In the genomic region with DNA sequence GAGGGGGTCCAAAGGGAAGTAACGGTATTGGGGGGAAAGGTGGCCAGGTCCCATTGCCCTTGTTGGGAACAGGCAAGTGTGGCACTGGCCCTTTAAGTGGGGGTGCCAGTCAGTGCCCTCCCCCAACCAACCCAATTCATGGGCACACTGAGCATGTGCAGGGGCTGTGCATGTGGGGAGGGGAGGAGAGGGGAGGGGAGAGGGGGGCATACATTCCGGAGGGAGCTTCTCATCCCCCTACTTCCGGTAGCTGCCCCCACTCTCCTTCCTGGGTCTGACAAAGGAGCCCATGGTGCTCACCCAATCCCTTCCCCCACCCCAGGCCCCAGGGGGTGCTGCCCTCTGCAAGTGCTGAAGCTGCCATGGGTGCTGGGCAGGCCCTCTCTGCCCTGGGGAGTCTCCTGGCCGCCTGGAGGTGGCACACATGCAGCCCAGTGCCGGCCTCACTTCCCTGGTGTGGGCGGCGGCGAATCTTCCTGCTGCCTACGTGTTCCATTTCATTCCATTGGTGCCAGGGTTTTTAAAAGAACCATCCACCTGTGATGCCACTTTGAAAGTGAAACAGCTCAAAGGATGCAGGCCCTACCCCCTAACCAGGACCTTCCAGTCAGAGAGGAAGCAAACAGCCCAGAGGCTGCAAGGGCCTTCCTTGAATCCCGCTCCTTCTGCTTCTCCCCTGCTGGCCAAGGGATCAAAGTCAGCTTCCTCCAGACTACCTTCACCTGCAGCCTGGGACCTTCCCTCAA, we compare ENCODE assay signal across 8 cellular contexts. TPM values are rescaled to one million over a fixed set of nuclear protein-coding genes. Genes with fewer than 3 reads are reported as not detected.
DNase-seq lines count a peak whose midpoint lies in the region; ATAC-seq and TF ChIP-seq lines count a peak whose summit lies in the region.

No MANE protein-coding gene starts in this region.

- no peaks in the 10 kb centered on the region for H3K9me2 ChIP-seq in GM23248 (ENCODE audit: insufficient read depth)

- in situ Hi-C loops in GM23248 (cut with MboI): no loop called here

- POLR2A ChIA-PET in AG04449 (lab: Yijun Ruan, JAX): interaction anchor here (3.1 to 4.5 kb wide), 2 partner anchors 12 to 23 kb away, joined by 40 to 66 read pairs; partner anchors contain the start of genes HEXIM1 and HEXIM2

- H3K9me3 ChIP-seq in GM23248 (ENCODE audit: low read depth) (no peaks in the 10 kb centered on the region), SJSA1 (replicated peaks) (no peaks in the 10 kb centered on the region), adipocyte (ENCODE audit: control insufficient read depth, low read length) (no peaks in the 10 kb centered on the region), right atrium auricular region (no peaks in the 10 kb centered on the region)

- DNase-seq in AG04449 (ENCODE audit: low read depth, low spot score) (no peak), GM23248 (peak; percentile 75), SJSA1 (ENCODE audit: low read depth in 1 of 2, low spot score in 2 of 2) (peak; percentile 47 to 86), adipocyte (ENCODE audit: low read depth) (peak; percentile 61), right atrium auricular region (ENCODE audit: low spot score) (no peak), putamen (ENCODE audit: low spot score) (peak; percentile 93)

- no peaks in the 10 kb centered on the region for H3K36me3 ChIP-seq in GM23248 (ENCODE audit: low read depth)
- no peaks in the 10 kb centered on the region; the same call in 1 of the 2 replicates for H3K36me3 ChIP-seq in SJSA1
- peaks cover 3% of the 10 kb centered on the region for H3K36me3 ChIP-seq in adipocyte (ENCODE audit: control insufficient read depth, insufficient read depth, low read length, severe bottlenecking)
- H3K36me3 ChIP-seq in right atrium auricular region: no peaks in the 10 kb centered on the region

- H3K27ac ChIP-seq in GM23248: peak overlapping the region; percentile 99
- peak overlapping the region; percentile 60 for H3K27ac ChIP-seq in SJSA1
- H3K27ac ChIP-seq in right atrium auricular region: peak overlapping the region; percentile 93

- no peaks in the 10 kb centered on the region for H4K20me1 ChIP-seq in GM23248 (ENCODE audit: insufficient read depth)

- WGBS in GM23248 (ENCODE audit: low coverage in 1 of 2, low lambda C conversion rate in 2 of 2, missing lambda C conversion rate in 2 of 2), 2 experiments: 8 to 11% methylated on average over 8 to 10 of the region's 10 CpGs

- CTCF ChIA-PET in AG04449 (lab: Yijun Ruan, JAX): interaction anchor here (0.6 to 4.8 kb wide), 19 partner anchors 10 to 252 kb away, joined by 3 to 48 read pairs (median 4); partner anchors contain the start of genes ACBD4, HEXIM1 and HEXIM2

- peak overlapping the region; percentile 90 for H3K4me2 ChIP-seq in GM23248 (ENCODE audit: unreplicated experiment)

- ATAC-seq in GM21529 (IDR thresholded peaks at IDR 0.05; ENCODE audit: unreplicated experiment) (no peak), GM18867 (IDR thresholded peaks at IDR 0.05; ENCODE audit: unreplicated experiment) (no peak)

- H3K27me3 ChIP-seq in GM23248 (replicated peaks; ENCODE audit: insufficient read depth) (no peaks in the 10 kb centered on the region), SJSA1 (replicated peaks) (no peaks in the 10 kb centered on the region), adipocyte (replicated peaks; ENCODE audit: control insufficient read depth, insufficient read depth, low read length) (no peaks in the 10 kb centered on the region), right atrium auricular region (no peaks in the 10 kb centered on the region)

- H3K4me3 ChIP-seq in AG04449 (ENCODE audit: low read depth, low read length) (peak overlapping the region; percentile 30), GM23248 (peak overlapping the region; percentile 70), SJSA1 (no peak overlapping the region), adipocyte (ENCODE audit: low read length) (peak overlapping the region; percentile 78), right atrium auricular region (peak overlapping the region; percentile 10 to 34)

- H3F3A ChIP-seq in GM23248 (ENCODE audit: insufficient read depth): peaks cover 18% of the 10 kb centered on the region

- H3K9ac ChIP-seq in GM23248: peak overlapping the region; percentile 93
- peak overlapping the region; percentile 81 for H3K9ac ChIP-seq in adipocyte (ENCODE audit: low read length)

- H3K4me1 ChIP-seq in GM23248 (ENCODE audit: insufficient read depth) (peaks cover 41% of the 10 kb centered on the region), SJSA1 (replicated peaks) (peaks cover 34% of the 10 kb centered on the region), adipocyte (ENCODE audit: control insufficient read depth, insufficient read depth, low read length) (peaks cover 38% of the 10 kb centered on the region), right atrium auricular region (peaks cover 0 to 36% of the 10 kb centered on the region in 2 donors)

- peak overlapping the region; percentile 62 for H2AFZ ChIP-seq in GM23248

- TF ChIP-seq CTCF in AG04449 (IDR thresholded peaks at IDR 0.05; ENCODE audit: insufficient read depth, low read length, missing control alignments): no peak
- no peak for TF ChIP-seq CTCF in right atrium auricular region (IDR thresholded peaks at IDR 0.05)

- H3K79me2 ChIP-seq in GM23248 (ENCODE audit: insufficient read depth): no peaks in the 10 kb centered on the region

RNA-seq across cellular contexts. Expression of gene HEXIM2, which starts 11.0 kb away (rescaled TPM):
- 2.0 and 4.8 TPM in 2 replicates for total RNA-seq in GM23248 (2014; rRNA removed; shearing (Covaris generic))
- 4.7 and 8.6 TPM in 2 replicates for polyA plus RNA-seq in GM23248 (2016; fragmentation: Nextera tagmentation; extraction: Ambion mirVana)
- 8.0 and 10.0 TPM in 2 replicates for total RNA-seq in SJSA1 (2014; rRNA removed; shearing (Covaris generic))
- 1 to 10 TPM; 3.1 to 6.8 TPM for total RNA-seq in right atrium auricular region

RNA-seq across cellular contexts. Expression of gene HEXIM1, which starts 24.4 kb away (rescaled TPM):
- 11.6 and 16.2 TPM in 2 replicates for total RNA-seq in GM23248 (2014; rRNA removed; shearing (Covaris generic))
- 9.5 and 10.6 TPM in 2 replicates for polyA plus RNA-seq in GM23248 (2016; fragmentation: Nextera tagmentation; extraction: Ambion mirVana)
- total RNA-seq in SJSA1 (2014; rRNA removed; shearing (Covaris generic)): 7.2 and 7.3 TPM in 2 replicates
- 10 to 100 TPM; 16.4 to 31.1 TPM for total RNA-seq in right atrium auricular region

RNA-seq across cellular contexts. Expression of gene ACBD4, which starts 37.2 kb away (rescaled TPM):
- 2.1 and 2.9 TPM in 2 replicates for total RNA-seq in GM23248 (2014; rRNA removed; shearing (Covaris generic))
- polyA plus RNA-seq in GM23248 (2016; fragmentation: Nextera tagmentation; extraction: Ambion mirVana): 4.3 and 4.6 TPM in 2 replicates
- 0.89 and 1.6 TPM in 2 replicates for total RNA-seq in SJSA1 (2014; rRNA removed; shearing (Covaris generic))
- 1 to 10 TPM; 9.0 to 9.4 TPM for total RNA-seq in right atrium auricular region

RNA-seq across cellular contexts. Expression of gene PLCD3, which starts 40.4 kb away (rescaled TPM):
- 30.2 and 48.3 TPM in 2 replicates for total RNA-seq in GM23248 (2014; rRNA removed; shearing (Covaris generic))
- polyA plus RNA-seq in GM23248 (2016; fragmentation: Nextera tagmentation; extraction: Ambion mirVana): 17.1 and 19.7 TPM in 2 replicates
- 17.5 and 92.5 TPM in 2 replicates for total RNA-seq in SJSA1 (2014; rRNA removed; shearing (Covaris generic))
- total RNA-seq in right atrium auricular region: 100 to 1,000 TPM; 102 to 156 TPM

RNA-seq across cellular contexts. Expression of gene FMNL1, which starts 49.0 kb away (rescaled TPM):
- total RNA-seq in GM23248 (2014; rRNA removed; shearing (Covaris generic)): 4.2 and 10.5 TPM in 2 replicates
- 1.4 and 1.7 TPM in 2 replicates for polyA plus RNA-seq in GM23248 (2016; fragmentation: Nextera tagmentation; extraction: Ambion mirVana)
- not detected in 2 replicates for total RNA-seq in SJSA1 (2014; rRNA removed; shearing (Covaris generic))
- 10 to 100 TPM in 1 of 2 donors, 1 to 10 TPM in 1; 7.6 to 13.6 TPM for total RNA-seq in right atrium auricular region

Comparison
In these comparisons a context has a peak if more than half of its experiments do, and no peak if none do; other contexts are left out.
1. DNase-seq: peak in GM23248 (single experiment), SJSA1 (2 of 2), adipocyte (single experiment) and putamen (single experiment); none in AG04449 (single experiment) and right atrium auricular region (single experiment).
2. Peak in every context shown above with its lines, with median percentiles within 50 percentile points of each other: H3K27ac ChIP-seq.